13 cellular contexts compared by ENCODE assay signal in genomic region chr11:36238881-36239280, GRCh38. TPM values are rescaled to one million over a fixed set of nuclear protein-coding genes. Genes with fewer than 3 reads are reported as not detected.
DNase-seq lines count a peak whose midpoint lies in the region; ATAC-seq lines count a peak whose summit lies in the region.
"Had no signal": no experiment of that assay in that cellular context is flagged by ENCODE, and none has a peak within 500 bp of the region (broad histone marks: within the 10 kb centered on the region; RNA-seq: fewer than 3 reads in every experiment).

No MANE protein-coding gene starts in this region.

- H3K9me3 Mint-ChIP-seq in activated CD8-positive, alpha-beta T cell treated with anti-CD3 and anti-CD28 coated beads, Interleukin-2, amount 10 ng/mL, durations not matched to agents 7 days and 5 days (ENCODE audit: insufficient read depth): no peaks in the 10 kb centered on the region
- H3K9me3 Mint-ChIP-seq: CD8-positive, alpha-beta T cell had no signal

- POLR2A ChIA-PET in activated CD8-positive, alpha-beta T cell treated with anti-CD3 and anti-CD28 coated beads, Interleukin-2, amount 10 ng/mL, durations not matched to agents 7 days and 5 days (lab: Charles Lee): no interaction called here

- no peak overlapping the region for H3K4me3 Mint-ChIP-seq in activated CD8-positive, alpha-beta T cell treated with anti-CD3 and anti-CD28 coated beads, Interleukin-2, amount 10 ng/mL, durations not matched to agents 7 days and 5 days
- H3K4me3 Mint-ChIP-seq: CD14-positive monocyte; CD8-positive, alpha-beta T cell had no signal

- H3K36me3 Mint-ChIP-seq in activated CD8-positive, alpha-beta T cell treated with anti-CD3 and anti-CD28 coated beads, Interleukin-2, amount 10 ng/mL, durations not matched to agents 7 days and 5 days (ENCODE audit: low read depth): no peaks in the 10 kb centered on the region
- H3K36me3 Mint-ChIP-seq: CD8-positive, alpha-beta T cell had no signal

- DNase-seq in NCI-H1694 (lab: John Stamatoyannopoulos, UW): peak; percentile 35
- peak; percentile 28 for DNase-seq in amniotic epithelial cell (ENCODE audit: low read depth)
- peak; percentile 76 for DNase-seq in fibroblast of gingiva (ENCODE audit: low read depth)
- DNase-seq in posterior cingulate gyrus: no peak
- DNase-seq in activated CD8-positive, alpha-beta T cell treated with anti-CD3 and anti-CD28 coated beads, Interleukin-2, amount 10 ng/mL, durations not matched to agents 7 days and 5 days: no peak
- DNase-seq in stimulated activated CD4-positive, alpha-beta T cell treated with anti-CD3 and anti-CD28 coated beads, Interleukin-1b, Interleukin-23, amount 100 ng/mL, for 48 hours: no peak
- DNase-seq: CD8-positive, alpha-beta T cell; COR-L47; DMS153; DMS79 treated with DMSO at 0.1 percent for 48 hours; EL had no signal

- H3K27me3 Mint-ChIP-seq in activated CD8-positive, alpha-beta T cell treated with anti-CD3 and anti-CD28 coated beads, Interleukin-2, amount 10 ng/mL, durations not matched to agents 7 days and 5 days (ENCODE audit: low read depth): no peaks in the 10 kb centered on the region

- CTCF ChIA-PET in activated CD8-positive, alpha-beta T cell treated with anti-CD3 and anti-CD28 coated beads, Interleukin-2, amount 10 ng/mL, durations not matched to agents 7 days and 5 days (lab: Charles Lee): no interaction called here

- intact Hi-C loops in posterior cingulate gyrus (cut with DNase I): no loop called here

- no peaks in the 10 kb centered on the region for H3K4me1 Mint-ChIP-seq in activated CD8-positive, alpha-beta T cell treated with anti-CD3 and anti-CD28 coated beads, Interleukin-2, amount 10 ng/mL, durations not matched to agents 7 days and 5 days (ENCODE audit: low read depth)

- ATAC-seq in GM19452 (IDR thresholded peaks at IDR 0.05; ENCODE audit: unreplicated experiment): no peak
- no peak for ATAC-seq in activated CD8-positive, alpha-beta T cell treated with anti-CD3 and anti-CD28 coated beads, Interleukin-2, amount 10 ng/mL, durations not matched to agents 7 days and 5 days
- ATAC-seq: CD8-positive, alpha-beta T cell had no signal

- no peak overlapping the region for H3K27ac Mint-ChIP-seq in activated CD8-positive, alpha-beta T cell treated with anti-CD3 and anti-CD28 coated beads, Interleukin-2, amount 10 ng/mL, durations not matched to agents 7 days and 5 days
- H3K27ac Mint-ChIP-seq: CD14-positive monocyte; CD8-positive, alpha-beta T cell had no signal

RNA-seq across cellular contexts. Expression of gene COMMD9, which starts 50.3 kb away (rescaled TPM):
- 10 to 100 TPM; 44.6 to 47.5 TPM for total RNA-seq in activated CD8-positive, alpha-beta T cell treated with anti-CD3 and anti-CD28 coated beads, Interleukin-2, amount 10 ng/mL, durations not matched to agents 7 days and 5 days

RNA-seq across cellular contexts. Expression of gene PRR5L, which starts 57.2 kb away (rescaled TPM):
- total RNA-seq in activated CD8-positive, alpha-beta T cell treated with anti-CD3 and anti-CD28 coated beads, Interleukin-2, amount 10 ng/mL, durations not matched to agents 7 days and 5 days: 1 to 10 TPM; 3.4 to 4.5 TPM

Comparison
In these comparisons a context has a peak if more than half of its experiments do, and no peak if none do; other contexts are left out.
1. DNase-seq: peak in NCI-H1694 (single experiment), amniotic epithelial cell (single experiment) and fibroblast of gingiva (single experiment); none in posterior cingulate gyrus (0 of 10), activated CD8-positive, alpha-beta T cell treated with anti-CD3 and anti-CD28 coated beads, Interleukin-2, amount 10 ng/mL, durations not matched to agents 7 days and 5 days (single experiment) and stimulated activated CD4-positive, alpha-beta T cell treated with anti-CD3 and anti-CD28 coated beads, Interleukin-1b, Interleukin-23, amount 100 ng/mL, for 48 hours (single experiment).